In genomic region chrX:38468758-38469157, GRCh38 we compare ENCODE assay signal across 26 cellular contexts.
DNase-seq lines count a peak whose midpoint lies in the region; ATAC-seq, FAIRE-seq and TF ChIP-seq lines count a peak whose summit lies in the region.
"Had no signal": no experiment of that assay in that cellular context is flagged by ENCODE, and none has a peak within 500 bp of the region (broad histone marks: within the 10 kb centered on the region; RNA-seq: fewer than 3 reads in every experiment).

No MANE protein-coding gene starts in this region.

- H3K9me3 ChIP-seq in astrocyte (ENCODE audit: insufficient read depth, low read depth, low read length) (no peaks in the 10 kb centered on the region), neural cell (ENCODE audit: low read length) (no peaks in the 10 kb centered on the region)
- H3K9me3 ChIP-seq: BE2C, BLaER1 had no signal

- FAIRE-seq in astrocyte (lab: Jason Lieb, UNC): peak; percentile 80
- FAIRE-seq: A204.1, GM12878, GM12892, GM18507 had no signal

- no peak overlapping the region for H3K27ac Mint-ChIP-seq in astrocyte (ENCODE audit: unreplicated experiment)
- H3K27ac Mint-ChIP-seq: CD14-positive monocyte; CD4-positive, alpha-beta memory T cell; CD4-positive, CD25-positive, alpha-beta regulatory T cell; CD8-positive, alpha-beta memory T cell had no signal

- H3K4me2 ChIP-seq in astrocyte (ENCODE audit: low read length): no peak overlapping the region
- no peak overlapping the region for H3K4me2 ChIP-seq in neural cell (ENCODE audit: low read length)
- H3K4me2 ChIP-seq: BLaER1 had no signal

- H3K4me3 Mint-ChIP-seq in astrocyte (ENCODE audit: unreplicated experiment): no peak overlapping the region
- H3K4me3 Mint-ChIP-seq: CD14-positive monocyte; CD4-positive, alpha-beta memory T cell; CD4-positive, CD25-positive, alpha-beta regulatory T cell; CD8-positive, alpha-beta memory T cell had no signal

- no peak overlapping the region for H3K4me3 ChIP-seq in astrocyte (ENCODE audit: insufficient read depth, low read depth, low read length)
- H3K4me3 ChIP-seq in neural cell (ENCODE audit: low read length): peak overlapping the region; percentile 21
- H3K4me3 ChIP-seq: BLaER1, GM12878 had no signal

- TF ChIP-seq CTCF in astrocyte (IDR thresholded peaks at IDR 0.05; ENCODE audit: insufficient read depth, low read depth, low read length): no peak
- no peak for TF ChIP-seq CTCF in neural cell (IDR thresholded peaks at IDR 0.05; ENCODE audit: poor library complexity, severe bottlenecking)

- no peaks in the 10 kb centered on the region for H3K4me1 Mint-ChIP-seq in astrocyte (ENCODE audit: low read depth, unreplicated experiment)
- H3K4me1 Mint-ChIP-seq: CD14-positive monocyte; CD4-positive, alpha-beta memory T cell; CD4-positive, CD25-positive, alpha-beta regulatory T cell; CD8-positive, alpha-beta memory T cell had no signal

- no peak for ATAC-seq in GM21360 (IDR thresholded peaks at IDR 0.05; ENCODE audit: unreplicated experiment)
- ATAC-seq: GM12878 had no signal

- H3K36me3 ChIP-seq in astrocyte (ENCODE audit: insufficient read depth, low read length) (no peaks in the 10 kb centered on the region), neural cell (ENCODE audit: insufficient read depth, low read length) (no peaks in the 10 kb centered on the region)
- H3K36me3 ChIP-seq: BE2C, BLaER1 had no signal

- H3F3A ChIP-seq in neural cell (ENCODE audit: insufficient read depth, low read length, poor library complexity, severe bottlenecking): no peaks in the 10 kb centered on the region

- H3K9ac ChIP-seq in astrocyte (ENCODE audit: low read length) (no peak overlapping the region), neural cell (ENCODE audit: low read length) (peak overlapping the region; percentile 23)
- H3K9ac ChIP-seq: BLaER1 had no signal

- no peak for TF ChIP-seq RAD21 in neural cell (conservative IDR thresholded peaks at IDR 0.05)

- H2AFZ ChIP-seq in astrocyte (ENCODE audit: low read depth, low read length): no peak overlapping the region
- no peak overlapping the region for H2AFZ ChIP-seq in neural cell (ENCODE audit: low read depth, low read length)

- peak; percentile 92 for TF ChIP-seq EP300 in neural cell (conservative IDR thresholded peaks at IDR 0.05; ENCODE audit: poor library complexity, severe bottlenecking)

- no peaks in the 10 kb centered on the region for H3K27me3 Mint-ChIP-seq in astrocyte (ENCODE audit: low read depth, unreplicated experiment)
- H3K27me3 Mint-ChIP-seq: CD4-positive, alpha-beta memory T cell; CD4-positive, CD25-positive, alpha-beta regulatory T cell had no signal

- no peaks in the 10 kb centered on the region for H3K9me3 Mint-ChIP-seq in astrocyte (ENCODE audit: unreplicated experiment)
- H3K9me3 Mint-ChIP-seq: CD8-positive, alpha-beta memory T cell had no signal

- H3K27ac ChIP-seq in astrocyte (ENCODE audit: low read depth, low read length): no peak overlapping the region
- peak overlapping the region; percentile 86 for H3K27ac ChIP-seq in neural cell (ENCODE audit: low read length)
- H3K27ac ChIP-seq: BLaER1 had no signal

- no peak for DNase-seq in astrocyte (ENCODE audit: low read depth)
- DNase-seq in putamen (ENCODE audit: low spot score): peak; percentile 30
- no peak for DNase-seq in activated CD4-positive, alpha-beta T cell treated with anti-CD3 and anti-CD28 coated beads for 1 hour
- DNase-seq: 8988T; ACHN; BE2C; C1 segment of cervical spinal cord; CD4-positive, alpha-beta memory T cell; CD4-positive, CD25-positive, alpha-beta regulatory T cell; CD8-positive, alpha-beta memory T cell; COR-L47; DMS 273 treated with DMSO at 0.1 percent for 48 hours; DMS153; DMS53; DMS79; DND-41; EL; GDM1 had no signal

- H3K9me2 ChIP-seq in neural cell (ENCODE audit: insufficient read depth, low read length): no peaks in the 10 kb centered on the region

- H3K4me1 ChIP-seq in astrocyte (ENCODE audit: insufficient read depth, low read length): no peaks in the 10 kb centered on the region
- H3K4me1 ChIP-seq: BE2C, BLaER1 had no signal

- no peaks in the 10 kb centered on the region for H3K27me3 ChIP-seq in astrocyte (ENCODE audit: insufficient read depth, low read length)
- H3K27me3 ChIP-seq in neural cell (ENCODE audit: insufficient read depth, low read depth, low read length): no peaks in the 10 kb centered on the region
- H3K27me3 ChIP-seq: BE2C, BLaER1 had no signal

- H3K79me2 ChIP-seq in astrocyte (ENCODE audit: insufficient read depth, low read length): no peaks in the 10 kb centered on the region
- no peaks in the 10 kb centered on the region for H3K79me2 ChIP-seq in neural cell (replicated peaks; ENCODE audit: insufficient read depth, low read length)

- H4K20me1 ChIP-seq in astrocyte (ENCODE audit: insufficient read depth, low read length): no peaks in the 10 kb centered on the region
- H4K20me1 ChIP-seq in neural cell (ENCODE audit: insufficient read depth): no peaks in the 10 kb centered on the region
- H4K20me1 ChIP-seq: BLaER1 had no signal

- no peaks in the 10 kb centered on the region for H3K36me3 Mint-ChIP-seq in astrocyte (ENCODE audit: low read depth, unreplicated experiment)
- H3K36me3 Mint-ChIP-seq: CD14-positive monocyte; CD4-positive, alpha-beta memory T cell; CD4-positive, CD25-positive, alpha-beta regulatory T cell; CD8-positive, alpha-beta memory T cell had no signal

TF ChIP-seq in neural cell, 6 proteins besides CTCF, POLR2A, EP300 and RAD21:
- TF ChIP-seq SMC3 (conservative IDR thresholded peaks at IDR 0.05; ENCODE audit: poor library complexity) (no peak), REST (IDR thresholded peaks at IDR 0.05; ENCODE audit: borderline replicate concordance) (peak; percentile 25), POLR2AphosphoS5 (IDR thresholded peaks at IDR 0.05) (peak; percentile 52), EZH2 (IDR thresholded peaks at IDR 0.05; ENCODE audit: borderline replicate concordance, insufficient read depth, low read length, poor library complexity, severe bottlenecking) (no peak), MXI1 (conservative IDR thresholded peaks at IDR 0.05; ENCODE audit: poor library complexity, severe bottlenecking) (no peak), TAF1 (IDR thresholded peaks at IDR 0.05; ENCODE audit: low read depth) (no peak)
